Comparison of ENCODE assay signal across 10 cellular contexts in genomic region chr9:20355022-20355421, GRCh38.
DNase-seq lines count a peak whose midpoint lies in the region; ATAC-seq lines count a peak whose summit lies in the region.
"Had no signal": no experiment of that assay in that cellular context is flagged by ENCODE, and none has a peak within 500 bp of the region (broad histone marks: within the 10 kb centered on the region; RNA-seq: fewer than 3 reads in every experiment).

No MANE protein-coding gene starts in this region.

- WGBS in mesenchymal stem cell: no CpG with 5 or more reads among the region's 2 CpGs

- H2BK12ac ChIP-seq in mesenchymal stem cell (ENCODE audit: low read length in 2 of 2): no peak overlapping the region

- no peak overlapping the region for H2BK15ac ChIP-seq in mesenchymal stem cell (ENCODE audit: low read depth, poor library complexity, severe bottlenecking)

- H3K27ac ChIP-seq in SJSA1 (peak overlapping the region; percentile 90), mesenchymal stem cell (ENCODE audit: low read length, poor library complexity, severe bottlenecking) (no peak overlapping the region)

- no peak overlapping the region for H2BK120ac ChIP-seq in mesenchymal stem cell (ENCODE audit: low read depth, low read length)

- H3K27me3 ChIP-seq in SJSA1 (replicated peaks): no peaks in the 10 kb centered on the region
- H3K27me3 ChIP-seq in mesenchymal stem cell (ENCODE audit: control insufficient read depth in 1 of 2, insufficient read depth in 1 of 2, low read length in 2 of 2): no peaks in the 10 kb centered on the region

- H3K79me1 ChIP-seq in mesenchymal stem cell (replicated peaks; ENCODE audit: low read length, poor library complexity, severe bottlenecking): peaks cover 1% of the 10 kb centered on the region

- H3K14ac ChIP-seq in mesenchymal stem cell (ENCODE audit: low read length in 2 of 2): no peak overlapping the region

- H4K91ac ChIP-seq in mesenchymal stem cell (ENCODE audit: low read length): no peak overlapping the region

- ATAC-seq in GM21390 (IDR thresholded peaks at IDR 0.05; ENCODE audit: unreplicated experiment): peak; percentile 38
- ATAC-seq in GM21381 (IDR thresholded peaks at IDR 0.05; ENCODE audit: unreplicated experiment): no peak
- ATAC-seq in HG03025 (IDR thresholded peaks at IDR 0.05; ENCODE audit: low FRiP score, unreplicated experiment): no peak
- ATAC-seq in HG03439 (IDR thresholded peaks at IDR 0.05; ENCODE audit: unreplicated experiment): no peak
- ATAC-seq: stimulated activated memory B cell treated with anti-CD40 and anti-IgM and Interleukin-4, amounts not matched to agents 10 μg/mL and 1 μg/mL and 100 μg/mL, for 72 hours had no signal

- DNase-seq in GM03348 (ENCODE audit: low spot score) (peak; percentile 53), SJSA1 (ENCODE audit: low read depth in 1 of 2, low spot score in 2 of 2) (peak in 1 of 2 experiments; percentile 61), mesenchymal stem cell (peak; percentile 64)
- DNase-seq in stimulated activated CD4-positive, alpha-beta T cell treated with anti-CD3 and anti-CD28 coated beads, Interleukin-4, amount 100 ng/mL, for 24 hours: no peak
- DNase-seq: NCI-H1417 had no signal

- H2BK5ac ChIP-seq in mesenchymal stem cell (ENCODE audit: low read depth, low read length, poor library complexity, severe bottlenecking): no peak overlapping the region

- no peak overlapping the region for H4K8ac ChIP-seq in mesenchymal stem cell (ENCODE audit: low read length)

- H3K9me3 ChIP-seq in SJSA1 (replicated peaks) (no peaks in the 10 kb centered on the region), mesenchymal stem cell (ENCODE audit: control insufficient read depth, low read length) (no peaks in the 10 kb centered on the region)

- peak overlapping the region; percentile 66 for H3K9ac ChIP-seq in mesenchymal stem cell (ENCODE audit: low read length)

- H2AFZ ChIP-seq in mesenchymal stem cell (ENCODE audit: low read depth, low read length): no peak overlapping the region

- no peak overlapping the region for H3K4me3 ChIP-seq in SJSA1
- H3K4me3 ChIP-seq in mesenchymal stem cell (ENCODE audit: insufficient read depth in 1 of 2, low read depth in 1 of 2, low read length in 2 of 2): no peak overlapping the region

- no peaks in the 10 kb centered on the region for H3K36me3 ChIP-seq in SJSA1
- H3K36me3 ChIP-seq in mesenchymal stem cell (ENCODE audit: control insufficient read depth in 1 of 2, insufficient read depth in 2 of 2, low read depth in 1 of 2, low read length in 2 of 2): peaks cover 0 to 6% of the 10 kb centered on the region in 2 experiments

- H3K4me1 ChIP-seq in SJSA1 (replicated peaks) (peaks cover 47% of the 10 kb centered on the region), mesenchymal stem cell (ENCODE audit: control insufficient read depth, insufficient read depth, low read depth, low read length) (peaks cover 3% of the 10 kb centered on the region)

- no peak overlapping the region for H2AK5ac ChIP-seq in mesenchymal stem cell (ENCODE audit: low read length, severe bottlenecking)

- no peak overlapping the region for H3K18ac ChIP-seq in mesenchymal stem cell (ENCODE audit: low read depth in 1 of 2, low read length in 2 of 2)

- no peak overlapping the region for H3K4ac ChIP-seq in mesenchymal stem cell (ENCODE audit: low read depth in 1 of 2, low read length in 2 of 2)

- no peak overlapping the region for H3K4me2 ChIP-seq in mesenchymal stem cell (ENCODE audit: low read length, poor library complexity, severe bottlenecking)

- no peak overlapping the region for H3K23ac ChIP-seq in mesenchymal stem cell (ENCODE audit: low read length in 2 of 2)
